In genomic region chr17:40810505-40810904, GRCh38 we compare ENCODE assay signal across 1 cellular context.
TF ChIP-seq lines count a peak whose summit lies in the region.

No MANE protein-coding gene starts in this region.

TF ChIP-seq in endothelial cell of umbilical vein, 7 proteins besides CTCF, POLR2A, EP300 and RAD21:
- TF ChIP-seq MAX (IDR thresholded peaks at IDR 0.05; ENCODE audit: insufficient read depth, insufficient read length) (no peak), FOS (IDR thresholded peaks at IDR 0.05; ENCODE audit: borderline replicate concordance, insufficient read depth, low read length) (no peak), EZH2 (IDR thresholded peaks at IDR 0.05; ENCODE audit: borderline replicate concordance, low read depth, low read length, severe bottlenecking) (no peak), JUN (IDR thresholded peaks at IDR 0.05; ENCODE audit: borderline replicate concordance, insufficient read depth, insufficient read length, low read depth) (peak; percentile 56), POLR2AphosphoS5 (IDR thresholded peaks at IDR 0.05; ENCODE audit: insufficient read depth, low read depth, low read length) (no peak), GATA2 (IDR thresholded peaks at IDR 0.05; ENCODE audit: insufficient read depth, insufficient read length, low read depth, low read length) (no peak)
